21 cellular contexts compared by ENCODE assay signal in the genomic region with DNA sequence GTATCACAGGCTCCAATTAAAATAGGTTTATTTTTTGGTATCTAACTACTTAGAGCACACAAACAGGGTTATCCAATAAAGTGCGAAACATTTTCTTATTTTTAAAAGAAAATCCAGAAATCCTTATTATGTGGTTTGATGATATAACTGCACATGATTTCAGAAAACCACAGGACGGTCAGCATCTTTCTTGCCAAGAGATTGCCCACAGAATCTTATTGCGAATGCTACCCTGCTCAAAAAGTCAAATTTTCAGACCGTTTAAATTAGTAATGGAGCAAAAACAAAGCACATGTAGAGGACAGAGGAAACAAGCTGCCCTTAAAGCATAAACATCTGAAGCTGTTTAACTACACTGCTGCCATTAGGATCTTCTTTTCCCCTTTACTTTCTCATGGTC.
"Had no signal": no experiment of that assay in that cellular context is flagged by ENCODE, and none has a peak within 500 bp of the region (broad histone marks: within the 10 kb centered on the region; RNA-seq: fewer than 3 reads in every experiment).

No MANE protein-coding gene starts in this region.

- H2AFZ ChIP-seq: parathyroid adenoma had no signal

- H3K9me3 ChIP-seq: transverse colon, uterus had no signal

- H3K9ac ChIP-seq: parathyroid adenoma had no signal

- H3K27ac ChIP-seq: parathyroid adenoma, transverse colon, uterus had no signal

- DNase-seq: activated CD8-positive, alpha-beta memory T cell treated with anti-CD3 and anti-CD28 coated beads for 24 hours; activated CD8-positive, alpha-beta memory T cell treated with anti-CD3 and anti-CD28 coated beads, Interleukin-2, amount 50 U/mL, for 4 hours; activated naive CD4-positive, alpha-beta T cell treated with Interleukin-2 at 50 U/mL for 16 hours; activated naive CD8-positive, alpha-beta T cell treated with anti-CD3 and anti-CD28 coated beads for 36 hours; activated T-cell treated with anti-CD3 and anti-CD28 coated beads, Interleukin-2, amount 50 U/mL, for 4 hours; cortex of kidney; glutamatergic neuron; hypothalamus; left ventricle myocardium superior; mammary epithelial cell; midbrain; right cardiac atrium; stimulated activated CD4-positive, alpha-beta T cell treated with anti-CD3 and anti-CD28 coated beads, Interleukin-2, amount 100 ng/mL, for 24 hours; stimulated activated naive CD8-positive, alpha-beta T cell treated with anti-CD3 and anti-CD28 coated beads, Interleukin-15, amount 100 ng/mL, for 72 hours; T-helper 9 cell; transverse colon; uterus had no signal

- ATAC-seq: activated T-cell treated with anti-CD3 and anti-CD28 coated beads, Interleukin-2, amount 50 U/mL, for 4 hours; left ventricle myocardium superior; right cardiac atrium; stimulated activated effector memory CD8-positive, alpha-beta T cell treated with anti-CD3 and anti-CD28 coated beads, Interleukin-12 subunit alpha, Interleukin-12 subunit beta, amount 100 ng/mL, for 72 hours; stimulated activated naive CD8-positive, alpha-beta T cell treated with anti-CD3 and anti-CD28 coated beads, Interleukin-15, amount 100 ng/mL, for 72 hours; WTC11 had no signal

- H3K36me3 ChIP-seq: transverse colon, uterus had no signal

- H3K4me1 ChIP-seq: uterus had no signal

- H3K4me3 ChIP-seq: skin epidermis, transverse colon, uterus had no signal

- H3K27me3 ChIP-seq: transverse colon, uterus had no signal
